1 cellular context compared by ENCODE assay signal in genomic region chr11:33689089-33689488, GRCh38.
TF ChIP-seq lines count a peak whose summit lies in the region.

No MANE protein-coding gene starts in this region.

TF ChIP-seq in HCT116, 20 proteins besides CTCF, POLR2A, EP300 and RAD21 (continued from another document):
- TF ChIP-seq JUND (IDR thresholded peaks at IDR 0.05) (no peak), ZNF274 (IDR thresholded peaks at IDR 0.05; ENCODE audit: low read depth, low read length) (no peak)
